Comparison of ENCODE assay signal across 7 cellular contexts in the genomic region with DNA sequence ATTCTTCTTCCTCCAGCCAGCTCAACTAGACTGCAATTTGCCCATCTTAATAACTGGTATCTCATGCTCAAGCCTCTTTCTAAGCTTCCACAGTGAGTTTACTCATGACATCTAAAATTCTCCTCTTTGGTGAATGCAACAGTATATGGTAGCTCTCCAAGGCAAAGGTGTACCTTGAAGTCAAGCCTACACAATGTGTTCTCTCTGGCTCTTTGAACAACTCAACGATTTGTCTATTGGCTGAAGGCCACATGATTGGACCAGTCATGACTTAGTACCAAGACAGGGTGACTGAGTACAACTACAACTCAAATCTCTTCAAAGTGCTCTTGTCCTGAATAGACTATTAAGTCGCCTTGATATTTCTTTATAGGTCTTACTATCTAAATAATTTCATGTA.
"Had no signal": no experiment of that assay in that cellular context is flagged by ENCODE, and none has a peak within 500 bp of the region (broad histone marks: within the 10 kb centered on the region; RNA-seq: fewer than 3 reads in every experiment).

No MANE protein-coding gene starts in this region.

- H3K27ac Mint-ChIP-seq: IgD-negative memory B cell had no signal

- ATAC-seq: HepG2, K562 had no signal

- H3K4me3 Mint-ChIP-seq: IgD-negative memory B cell had no signal

- H3K36me3 Mint-ChIP-seq: IgD-negative memory B cell had no signal

- H3K4me1 Mint-ChIP-seq: IgD-negative memory B cell had no signal

- H3K27ac ChIP-seq: HL-60 had no signal

- H3K4me3 ChIP-seq: K562 had no signal

- DNase-seq: IMR-90, KBM-7, KG1 had no signal
